In the genomic region with DNA sequence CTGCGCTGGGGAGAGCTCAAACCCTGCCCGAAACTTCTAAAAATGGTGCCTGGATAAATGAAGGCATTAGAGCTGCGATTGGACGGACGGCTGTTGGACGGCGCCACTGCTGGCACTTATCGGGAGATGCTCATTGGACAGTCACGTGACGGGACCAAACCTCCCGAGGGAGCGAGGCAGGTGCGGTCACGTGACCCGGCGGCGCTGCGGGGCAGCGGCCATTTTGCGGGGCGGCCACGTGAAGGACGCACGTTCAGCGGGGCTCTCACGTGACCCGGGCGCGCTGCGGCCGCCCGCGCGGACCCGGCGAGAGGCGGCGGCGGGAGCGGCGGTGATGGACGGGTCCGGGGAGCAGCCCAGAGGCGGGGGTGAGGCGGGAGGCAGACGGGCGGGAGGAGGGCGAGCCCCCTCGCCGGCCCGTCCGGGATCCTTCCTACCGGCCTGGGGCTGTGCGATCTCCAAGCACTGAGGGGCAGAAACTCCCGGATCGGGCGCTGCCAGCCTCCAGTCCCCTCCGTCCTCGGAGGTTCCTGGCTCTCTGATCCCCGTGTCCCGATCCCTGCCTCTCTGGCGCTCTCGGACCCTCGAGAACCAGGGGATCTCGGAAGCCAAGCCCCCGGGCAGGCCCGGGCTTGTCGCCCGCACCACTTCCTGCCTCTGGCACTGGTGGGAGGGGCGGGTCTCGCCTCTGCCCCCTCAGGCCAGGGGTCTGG, we compare ENCODE assay signal across 1 cellular context.
A peak's percentile ranks its signal among the peaks of the same experiment; 100 is the strongest.
TF ChIP-seq lines count a peak whose summit lies in the region.

Gene BAX, plus strand, starts transcription at position 281 of the 713 bp plus-strand sequence. Its CDS starts 54 bp downstream, at position 335.

TF ChIP-seq in WTC11, 78 proteins besides CTCF, POLR2A, EP300 and RAD21 (continued from another document and continues in another):
- TF ChIP-seq, protein P1, sequence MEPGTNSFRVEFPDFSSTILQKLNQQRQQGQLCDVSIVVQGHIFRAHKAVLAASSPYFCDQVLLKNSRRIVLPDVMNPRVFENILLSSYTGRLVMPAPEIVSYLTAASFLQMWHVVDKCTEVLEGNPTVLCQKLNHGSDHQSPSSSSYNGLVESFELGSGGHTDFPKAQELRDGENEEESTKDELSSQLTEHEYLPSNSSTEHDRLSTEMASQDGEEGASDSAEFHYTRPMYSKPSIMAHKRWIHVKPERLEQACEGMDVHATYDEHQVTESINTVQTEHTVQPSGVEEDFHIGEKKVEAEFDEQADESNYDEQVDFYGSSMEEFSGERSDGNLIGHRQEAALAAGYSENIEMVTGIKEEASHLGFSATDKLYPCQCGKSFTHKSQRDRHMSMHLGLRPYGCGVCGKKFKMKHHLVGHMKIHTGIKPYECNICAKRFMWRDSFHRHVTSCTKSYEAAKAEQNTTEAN (CRISPR knock-in tag; IDR thresholded peaks at IDR 0.05): no peak
- TF ChIP-seq MYBL2 (CRISPR knock-in tag; IDR thresholded peaks at IDR 0.05) (0 out of 2 replicates have a peak, but pooled peaks have one; percentile 74), ESRRA (CRISPR knock-in tag; IDR thresholded peaks at IDR 0.05; ENCODE audit: borderline replicate concordance) (no peak), AFF4 (CRISPR knock-in tag; IDR thresholded peaks at IDR 0.05; ENCODE audit: borderline replicate concordance) (no peak), MAX (CRISPR knock-in tag; IDR thresholded peaks at IDR 0.05) (peak; percentile 88), TEAD1 (CRISPR knock-in tag; IDR thresholded peaks at IDR 0.05) (peak; percentile 58), ZNF232 (CRISPR knock-in tag; IDR thresholded peaks at IDR 0.05) (0 out of 2 replicates have a peak, but pooled peaks have one; percentile 25), CREB1 (CRISPR knock-in tag; IDR thresholded peaks at IDR 0.05) (no peak), NFE2L1 (CRISPR knock-in tag; IDR thresholded peaks at IDR 0.05) (no peak), ATF6 (CRISPR knock-in tag; IDR thresholded peaks at IDR 0.05) (no peak), NFATC4 (CRISPR knock-in tag; IDR thresholded peaks at IDR 0.05) (no peak), ZNF317 (CRISPR knock-in tag; IDR thresholded peaks at IDR 0.05; ENCODE audit: borderline replicate concordance, low read depth) (no peak), ZSCAN18 (CRISPR knock-in tag; IDR thresholded peaks at IDR 0.05) (no peak), NR1H2 (CRISPR knock-in tag; IDR thresholded peaks at IDR 0.05) (no peak), TCF7 (CRISPR knock-in tag; IDR thresholded peaks at IDR 0.05; ENCODE audit: low read depth) (no peak), ZNF219 (CRISPR knock-in tag; IDR thresholded peaks at IDR 0.05; ENCODE audit: borderline replicate concordance) (no peak), USF1 (CRISPR knock-in tag; IDR thresholded peaks at IDR 0.05) (peak; percentile 99), EMX1 (CRISPR knock-in tag; IDR thresholded peaks at IDR 0.05) (no peak), PRRX2 (CRISPR knock-in tag; IDR thresholded peaks at IDR 0.05) (no peak), ZNF532 (CRISPR knock-in tag; IDR thresholded peaks at IDR 0.05; ENCODE audit: borderline replicate concordance) (no peak)
- TF ChIP-seq, protein P2, sequence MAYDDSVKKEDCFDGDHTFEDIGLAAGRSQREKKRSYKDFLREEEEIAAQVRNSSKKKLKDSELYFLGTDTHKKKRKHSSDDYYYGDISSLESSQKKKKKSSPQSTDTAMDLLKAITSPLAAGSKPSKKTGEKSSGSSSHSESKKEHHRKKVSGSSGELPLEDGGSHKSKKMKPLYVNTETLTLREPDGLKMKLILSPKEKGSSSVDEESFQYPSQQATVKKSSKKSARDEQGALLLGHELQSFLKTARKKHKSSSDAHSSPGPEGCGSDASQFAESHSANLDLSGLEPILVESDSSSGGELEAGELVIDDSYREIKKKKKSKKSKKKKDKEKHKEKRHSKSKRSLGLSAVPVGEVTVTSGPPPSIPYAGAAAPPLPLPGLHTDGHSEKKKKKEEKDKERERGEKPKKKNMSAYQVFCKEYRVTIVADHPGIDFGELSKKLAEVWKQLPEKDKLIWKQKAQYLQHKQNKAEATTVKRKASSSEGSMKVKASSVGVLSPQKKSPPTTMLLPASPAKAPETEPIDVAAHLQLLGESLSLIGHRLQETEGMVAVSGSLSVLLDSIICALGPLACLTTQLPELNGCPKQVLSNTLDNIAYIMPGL (CRISPR knock-in tag; IDR thresholded peaks at IDR 0.05): no peak; the same call in 1 of the 2 replicates
- TF ChIP-seq, protein P3, sequence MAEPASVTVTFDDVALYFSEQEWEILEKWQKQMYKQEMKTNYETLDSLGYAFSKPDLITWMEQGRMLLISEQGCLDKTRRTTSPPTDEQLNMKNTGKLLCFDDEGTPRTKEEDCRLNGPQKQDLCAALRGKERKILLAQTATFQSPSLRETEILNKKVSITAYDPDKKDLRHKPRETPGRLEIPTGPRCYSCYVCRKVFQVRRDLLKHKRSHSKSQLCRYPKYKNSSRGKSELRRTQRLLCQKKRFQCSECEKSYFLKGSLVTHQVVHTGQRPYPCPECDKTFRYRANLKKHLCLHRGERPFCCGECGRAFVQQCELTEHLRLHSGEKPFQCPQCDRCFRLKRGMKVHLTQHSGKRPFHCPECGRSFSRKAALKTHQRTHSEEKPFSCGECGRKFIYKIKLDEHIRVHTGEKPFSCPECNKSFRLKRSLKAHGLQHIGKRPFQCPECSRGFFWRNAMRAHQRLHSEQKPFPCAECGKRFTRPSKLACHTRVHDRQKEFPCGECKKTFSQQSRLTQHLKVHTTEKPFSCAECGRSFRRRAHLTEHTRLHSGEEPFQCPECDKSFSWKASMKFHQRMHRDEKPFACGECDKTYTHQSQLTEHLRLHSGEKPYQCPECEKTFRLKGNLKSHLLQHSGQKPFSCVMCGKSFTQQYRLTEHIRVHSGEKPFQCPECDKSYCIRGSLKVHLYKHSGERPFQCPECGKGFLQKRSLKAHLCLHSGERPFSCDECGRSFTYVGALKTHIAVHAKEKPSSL (CRISPR knock-in tag; conservative IDR thresholded peaks at IDR 0.05): no peak
- TF ChIP-seq, protein P4, sequence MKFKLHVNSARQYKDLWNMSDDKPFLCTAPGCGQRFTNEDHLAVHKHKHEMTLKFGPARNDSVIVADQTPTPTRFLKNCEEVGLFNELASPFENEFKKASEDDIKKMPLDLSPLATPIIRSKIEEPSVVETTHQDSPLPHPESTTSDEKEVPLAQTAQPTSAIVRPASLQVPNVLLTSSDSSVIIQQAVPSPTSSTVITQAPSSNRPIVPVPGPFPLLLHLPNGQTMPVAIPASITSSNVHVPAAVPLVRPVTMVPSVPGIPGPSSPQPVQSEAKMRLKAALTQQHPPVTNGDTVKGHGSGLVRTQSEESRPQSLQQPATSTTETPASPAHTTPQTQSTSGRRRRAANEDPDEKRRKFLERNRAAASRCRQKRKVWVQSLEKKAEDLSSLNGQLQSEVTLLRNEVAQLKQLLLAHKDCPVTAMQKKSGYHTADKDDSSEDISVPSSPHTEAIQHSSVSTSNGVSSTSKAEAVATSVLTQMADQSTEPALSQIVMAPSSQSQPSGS (CRISPR knock-in tag; IDR thresholded peaks at IDR 0.05; ENCODE audit: borderline replicate concordance, low read depth): no peak
- TF ChIP-seq, protein P5, sequence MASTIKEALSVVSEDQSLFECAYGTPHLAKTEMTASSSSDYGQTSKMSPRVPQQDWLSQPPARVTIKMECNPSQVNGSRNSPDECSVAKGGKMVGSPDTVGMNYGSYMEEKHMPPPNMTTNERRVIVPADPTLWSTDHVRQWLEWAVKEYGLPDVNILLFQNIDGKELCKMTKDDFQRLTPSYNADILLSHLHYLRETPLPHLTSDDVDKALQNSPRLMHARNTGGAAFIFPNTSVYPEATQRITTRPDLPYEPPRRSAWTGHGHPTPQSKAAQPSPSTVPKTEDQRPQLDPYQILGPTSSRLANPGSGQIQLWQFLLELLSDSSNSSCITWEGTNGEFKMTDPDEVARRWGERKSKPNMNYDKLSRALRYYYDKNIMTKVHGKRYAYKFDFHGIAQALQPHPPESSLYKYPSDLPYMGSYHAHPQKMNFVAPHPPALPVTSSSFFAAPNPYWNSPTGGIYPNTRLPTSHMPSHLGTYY (CRISPR knock-in tag; IDR thresholded peaks at IDR 0.05): no peak
- TF ChIP-seq, protein P6, sequence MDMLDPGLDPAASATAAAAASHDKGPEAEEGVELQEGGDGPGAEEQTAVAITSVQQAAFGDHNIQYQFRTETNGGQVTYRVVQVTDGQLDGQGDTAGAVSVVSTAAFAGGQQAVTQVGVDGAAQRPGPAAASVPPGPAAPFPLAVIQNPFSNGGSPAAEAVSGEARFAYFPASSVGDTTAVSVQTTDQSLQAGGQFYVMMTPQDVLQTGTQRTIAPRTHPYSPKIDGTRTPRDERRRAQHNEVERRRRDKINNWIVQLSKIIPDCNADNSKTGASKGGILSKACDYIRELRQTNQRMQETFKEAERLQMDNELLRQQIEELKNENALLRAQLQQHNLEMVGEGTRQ (CRISPR knock-in tag; IDR thresholded peaks at IDR 0.05): peak; percentile 100
